Comparison of ENCODE assay signal across 19 cellular contexts in genomic region chr1:3139871-3140837, GRCh38.
DNase-seq lines count a peak whose midpoint lies in the region; ATAC-seq and TF ChIP-seq lines count a peak whose summit lies in the region.
"Had no signal": no experiment of that assay in that cellular context is flagged by ENCODE, and none has a peak within 500 bp of the region (broad histone marks: within the 10 kb centered on the region; RNA-seq: fewer than 3 reads in every experiment).

No MANE protein-coding gene starts in this region.

- H3K4me1 ChIP-seq in tibial nerve (peaks cover 0 to 74% (median 11%) of the 10 kb centered on the region in 4 donors), Peyer's patch (no peaks in the 10 kb centered on the region)

- WGBS in tibial nerve, 2 donors: 29 to 37% methylated on average over 48 of the region's 48 CpGs

- TF ChIP-seq POLR2A in tibial nerve (IDR thresholded peaks at IDR 0.05) (no peak), Peyer's patch (IDR thresholded peaks at IDR 0.05) (no peak)

- TF ChIP-seq CTCF in nephron progenitor cell (IDR thresholded peaks at IDR 0.05) (no peak), tibial nerve (IDR thresholded peaks at IDR 0.05) (no peak), Peyer's patch (IDR thresholded peaks at IDR 0.05) (no peak)

- peaks cover 11% of the 10 kb centered on the region for H3K27me3 Mint-ChIP-seq in nephron progenitor cell (ENCODE audit: low read depth, poor library complexity)
- H3K27me3 Mint-ChIP-seq: activated CD8-positive, alpha-beta T cell treated with anti-CD3 and anti-CD28 coated beads for 36 hours had no signal

- H3K27ac ChIP-seq in cingulate gyrus (ENCODE audit: low read depth, low read length) (peak overlapping the region; percentile 19), tibial nerve (peak overlapping the region; percentile 60 to 94 (median 82)), Peyer's patch (no peak overlapping the region)

- no peaks in the 10 kb centered on the region for H3K9me3 Mint-ChIP-seq in nephron progenitor cell
- H3K9me3 Mint-ChIP-seq: activated CD8-positive, alpha-beta T cell treated with anti-CD3 and anti-CD28 coated beads for 36 hours had no signal

- peak overlapping the region; percentile 32 for H3K4me3 Mint-ChIP-seq in nephron progenitor cell
- H3K4me3 Mint-ChIP-seq: activated CD8-positive, alpha-beta T cell treated with anti-CD3 and anti-CD28 coated beads for 36 hours had no signal

- H3K9me3 ChIP-seq in tibial nerve (no peaks in the 10 kb centered on the region), Peyer's patch (no peaks in the 10 kb centered on the region)
- H3K9me3 ChIP-seq: heart right ventricle had no signal

- DNase-seq in left ventricle myocardium superior (no peak), cardiac septum (ENCODE audit: low spot score) (no peak), nephron progenitor cell (peak; percentile 64), tibial nerve (ENCODE audit: low spot score in 2 of 2) (no peak), posterior vena cava (ENCODE audit: low spot score) (no peak), Peyer's patch (no peak)
- DNase-seq: activated CD8-positive, alpha-beta T cell treated with anti-CD3 and anti-CD28 coated beads for 36 hours; activated effector memory CD4-positive, alpha-beta T cell treated with anti-CD3 and anti-CD28 coated beads, Interleukin-2, amount 50 U/mL, for 16 hours; activated T-cell treated with anti-CD3 and anti-CD28 coated beads for 4 hours; dermis blood vessel endothelial cell; heart right ventricle; KBM-7; NCI-H146; NCI-H510A treated with DMSO at 0.1 percent for 48 hours; SW 1271 had no signal

- ATAC-seq in left ventricle myocardium superior (peak; percentile 23), GM21825 (IDR thresholded peaks at IDR 0.05; ENCODE audit: unreplicated experiment) (no peak)
- ATAC-seq: activated CD4-positive, CD25-positive, alpha-beta regulatory T cell treated with anti-CD3 and anti-CD28 coated beads, Interleukin-2, amount 50 U/mL, for 24 hours; activated CD8-positive, alpha-beta T cell treated with anti-CD3 and anti-CD28 coated beads for 36 hours; HCT116 had no signal

- H3K27me3 ChIP-seq in tibial nerve (peaks cover 0 to 14% of the 10 kb centered on the region in 2 donors), Peyer's patch (no peaks in the 10 kb centered on the region)

- no peaks in the 10 kb centered on the region for H3K36me3 Mint-ChIP-seq in nephron progenitor cell (ENCODE audit: low read depth)

- intact Hi-C loops in left ventricle myocardium superior (cut with micrococcal nuclease) (no loop called here), cardiac septum (cut with DNase I) (no loop called here), posterior vena cava (cut with DNase I) (no loop called here)

- peaks cover 68% of the 10 kb centered on the region for H3K4me1 Mint-ChIP-seq in nephron progenitor cell

- TF ChIP-seq EP300 in tibial nerve (IDR thresholded peaks at IDR 0.05): no peak

- H3K4me3 ChIP-seq in tibial nerve (peak overlapping the region in 2 of 4 donors; percentile 5 to 32), Peyer's patch (peak overlapping the region in 1 of 4 donors; percentile 26)
- H3K4me3 ChIP-seq: heart right ventricle had no signal

- H3K36me3 ChIP-seq in tibial nerve (no peaks in the 10 kb centered on the region), Peyer's patch (no peaks in the 10 kb centered on the region)
- H3K36me3 ChIP-seq: heart right ventricle had no signal

- H3K27ac Mint-ChIP-seq in nephron progenitor cell: peak overlapping the region; percentile 76
- H3K27ac Mint-ChIP-seq: activated CD8-positive, alpha-beta T cell treated with anti-CD3 and anti-CD28 coated beads for 36 hours had no signal

Comparison
In these comparisons a context has a peak if more than half of its experiments do, and no peak if none do; other contexts are left out.
1. H3K27ac ChIP-seq: peak in cingulate gyrus (single experiment) and tibial nerve (4 of 4); none in Peyer's patch (0 of 4).